Comparison of ENCODE assay signal across 9 cellular contexts in the genomic region with DNA sequence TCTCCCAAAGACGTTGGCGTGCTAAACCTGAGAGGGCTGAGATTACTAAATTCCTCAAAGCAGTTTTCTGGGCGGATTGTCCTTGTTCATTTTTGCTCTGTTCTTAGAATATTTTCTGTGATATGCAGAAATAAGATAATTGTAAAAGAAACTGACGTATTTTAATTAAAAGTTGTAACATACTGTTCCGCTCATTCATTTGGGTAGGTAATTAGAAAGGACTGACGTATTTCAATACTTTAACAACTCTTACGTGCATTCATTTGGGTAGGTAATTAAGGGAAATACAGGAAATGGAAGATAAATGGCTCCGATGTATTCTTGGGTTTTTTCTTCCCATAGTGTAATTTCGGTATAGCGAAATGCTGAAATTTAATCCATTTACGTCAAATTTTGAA. TPM values are rescaled to one million over a fixed set of nuclear protein-coding genes. Genes with fewer than 3 reads are reported as not detected.
DNase-seq lines count a peak whose midpoint lies in the region; ATAC-seq and TF ChIP-seq lines count a peak whose summit lies in the region.
"Had no signal": no experiment of that assay in that cellular context is flagged by ENCODE, and none has a peak within 500 bp of the region (broad histone marks: within the 10 kb centered on the region; RNA-seq: fewer than 3 reads in every experiment).

No MANE protein-coding gene starts in this region.

- H3K27ac Mint-ChIP-seq in T-cell: peak overlapping the region; percentile 92 to 95

- ATAC-seq in T-cell (replicated peaks in 1 of 4) (no peak), GM19395 (IDR thresholded peaks at IDR 0.05; ENCODE audit: unreplicated experiment) (no peak)

- peak overlapping the region; percentile 96 to 99 (median 99) for H3K4me3 Mint-ChIP-seq in T-cell

- peaks cover 72 to 84% (median 76%) of the 10 kb centered on the region in 3 donors for H3K4me1 Mint-ChIP-seq in T-cell

- no peak for DNase-seq in GM12864 (ENCODE audit: low read depth)
- DNase-seq in T-cell: no peak
- peak; percentile 18 for DNase-seq in fibroblast of peridontal ligament (ENCODE audit: extremely low read depth)
- no peak for DNase-seq in retinal pigment epithelial cell (ENCODE audit: low read depth)
- no peak for DNase-seq in NCI-H1092 (lab: John Stamatoyannopoulos, UW)
- DNase-seq in T-helper 9 cell: no peak
- no peak for DNase-seq in hippocampal formation (lab: John Stamatoyannopoulos, UW)
- DNase-seq: activated CD4-positive, alpha-beta T cell treated with anti-CD3 and anti-CD28 coated beads for 4 hours had no signal

- no peaks in the 10 kb centered on the region for H3K9me3 Mint-ChIP-seq in T-cell

- H3K36me3 Mint-ChIP-seq in T-cell: peaks cover 2% of the 10 kb centered on the region

- H3K27me3 Mint-ChIP-seq in T-cell: no peaks in the 10 kb centered on the region

- CTCF ChIA-PET in T-cell (lab: Charles Lee): interaction anchor here in 1 of 2 donors (0.7 to 1.1 kb wide), 4 partner anchors 61 to 165 kb away, joined by 3 to 5 read pairs (median 3); a partner anchor contains a TSS

- H3K4me3 ChIP-seq in GM12864 (ENCODE audit: low read depth, low read length): peak overlapping the region; percentile 87
- peak overlapping the region; percentile 87 for H3K4me3 ChIP-seq in retinal pigment epithelial cell (ENCODE audit: low read length)

- POLR2A ChIA-PET in T-cell (lab: Charles Lee): interaction anchor here (0.7 to 4.9 kb wide), 5 partner anchors 27 to 840 kb away, joined by 3 to 34 read pairs (median 3); a partner anchor contains a TSS

- TF ChIP-seq CTCF in GM12864 (IDR thresholded peaks at IDR 0.05; ENCODE audit: low read depth, low read length, missing control alignments): no peak
- no peak for TF ChIP-seq CTCF in retinal pigment epithelial cell (conservative IDR thresholded peaks at IDR 0.05; ENCODE audit: low read depth, low read length)

RNA-seq across cellular contexts. Expression of a gene that starts 1.1 kb away (rescaled TPM):
- 10 to 100 TPM; 46.6 to 73.9 (median 58.3) TPM for total RNA-seq in T-cell

RNA-seq across cellular contexts. Expression of a gene that starts 1.4 kb away (rescaled TPM):
- total RNA-seq in T-cell: 10 to 100 TPM; 61.9 to 91.0 (median 72.6) TPM
